ENCODE assay signal across 8 cellular contexts in genomic region chrX:138128025-138128671, GRCh38.
A peak's percentile ranks its signal among the peaks of the same experiment; 100 is the strongest.
DNase-seq lines count a peak whose midpoint lies in the region; ATAC-seq and TF ChIP-seq lines count a peak whose summit lies in the region.

No MANE protein-coding gene starts in this region.

- H3K9me3 ChIP-seq in cardiac muscle cell (ENCODE audit: low read depth) (no peaks in the 10 kb centered on the region), SJCRH30 (replicated peaks) (no peaks in the 10 kb centered on the region), gastrocnemius medialis (no peaks in the 10 kb centered on the region)

- TF ChIP-seq CTCF in cardiac muscle cell (IDR thresholded peaks at IDR 0.05; ENCODE audit: low read depth, low read length) (peak; percentile 53), fibroblast of villous mesenchyme (IDR thresholded peaks at IDR 0.05; ENCODE audit: insufficient read depth, low read depth, low read length) (peak; percentile 51), gastrocnemius medialis (IDR thresholded peaks at IDR 0.05 in 4 of 5, conservative IDR thresholded peaks at IDR 0.05 in 1 of 5) (peak in 3 of 5 experiments; percentile 12 to 55 (median 36))

- TF ChIP-seq POLR2A in gastrocnemius medialis (IDR thresholded peaks at IDR 0.05), result no peak

- H3K4me1 ChIP-seq in cardiac muscle cell (ENCODE audit: low read depth) (no peaks in the 10 kb centered on the region), SJCRH30 (no peaks in the 10 kb centered on the region), gastrocnemius medialis (no peaks in the 10 kb centered on the region)

- DNase-seq in cardiac muscle cell (ENCODE audit: low read depth in 1 of 2, low spot score in 1 of 2), result peak; percentile 29 to 47
- no peak for DNase-seq in left ventricle myocardium superior
- DNase-seq in SJCRH30, result peak; percentile 14 to 49
- peak; percentile 11 for DNase-seq in fibroblast of villous mesenchyme (ENCODE audit: low read depth)
- DNase-seq in gastrocnemius medialis, result no peak
- DNase-seq in effector CD4-positive, alpha-beta T cell, result no peak

- intact Hi-C loops in left ventricle myocardium superior (cut with micrococcal nuclease), result no loop called here
- intact Hi-C loops in gastrocnemius medialis (cut with DNase I; ENCODE audit: low total_unique reads), result loop anchor here (5.0 kb wide), 1 partner anchor 619 kb away; no protein-coding TSS in a partner anchor

- in situ Hi-C loops in gastrocnemius medialis (cut with MboI; ENCODE audit: low sequenced_read_pairs in 4 of 4), result loop anchor here in 2 of 4 donors (10.0 kb wide), 1 partner anchor 617 kb away; no protein-coding TSS in a partner anchor

- no peak overlapping the region for H3K4me3 ChIP-seq in cardiac muscle cell
- no peak overlapping the region for H3K4me3 ChIP-seq in SJCRH30
- H3K4me3 ChIP-seq in fibroblast of villous mesenchyme (ENCODE audit: low read depth, low read length), result no peak overlapping the region
- H3K4me3 ChIP-seq in gastrocnemius medialis, result no peak overlapping the region

- ATAC-seq in left ventricle myocardium superior (no peak), GM21381 (IDR thresholded peaks at IDR 0.05; ENCODE audit: unreplicated experiment) (peak; percentile 77), HG03571 (IDR thresholded peaks at IDR 0.05; ENCODE audit: unreplicated experiment) (peak; percentile 68), gastrocnemius medialis (no peak)

- H3K27ac ChIP-seq in cardiac muscle cell, result no peak overlapping the region
- 0 out of 2 replicates have a peak overlapping the region, but pooled peaks have one; percentile 21 for H3K27ac ChIP-seq in SJCRH30
- H3K27ac ChIP-seq in gastrocnemius medialis, result no peak overlapping the region

- no peaks in the 10 kb centered on the region for H3K27me3 ChIP-seq in cardiac muscle cell
- no peaks in the 10 kb centered on the region for H3K27me3 ChIP-seq in SJCRH30
- no peaks in the 10 kb centered on the region for H3K27me3 ChIP-seq in gastrocnemius medialis

- H3K36me3 ChIP-seq in cardiac muscle cell (no peaks in the 10 kb centered on the region), SJCRH30 (no peaks in the 10 kb centered on the region), gastrocnemius medialis (no peaks in the 10 kb centered on the region)

Comparison
In these comparisons a context has a peak if more than half of its experiments do, and no peak if none do; other contexts are left out.
1. DNase-seq: peak in cardiac muscle cell (2 of 2), SJCRH30 (2 of 2) and fibroblast of villous mesenchyme (single experiment); none in left ventricle myocardium superior (single experiment), gastrocnemius medialis (0 of 2) and effector CD4-positive, alpha-beta T cell (single experiment).
2. ATAC-seq: peak in GM21381 (single experiment) and HG03571 (single experiment); none in left ventricle myocardium superior (single experiment) and gastrocnemius medialis (0 of 2).
3. Peak in every context shown above with its lines, with median percentiles within 50 percentile points of each other: CTCF ChIP-seq.